Comparison of ENCODE assay signal across 9 cellular contexts in the genomic region with DNA sequence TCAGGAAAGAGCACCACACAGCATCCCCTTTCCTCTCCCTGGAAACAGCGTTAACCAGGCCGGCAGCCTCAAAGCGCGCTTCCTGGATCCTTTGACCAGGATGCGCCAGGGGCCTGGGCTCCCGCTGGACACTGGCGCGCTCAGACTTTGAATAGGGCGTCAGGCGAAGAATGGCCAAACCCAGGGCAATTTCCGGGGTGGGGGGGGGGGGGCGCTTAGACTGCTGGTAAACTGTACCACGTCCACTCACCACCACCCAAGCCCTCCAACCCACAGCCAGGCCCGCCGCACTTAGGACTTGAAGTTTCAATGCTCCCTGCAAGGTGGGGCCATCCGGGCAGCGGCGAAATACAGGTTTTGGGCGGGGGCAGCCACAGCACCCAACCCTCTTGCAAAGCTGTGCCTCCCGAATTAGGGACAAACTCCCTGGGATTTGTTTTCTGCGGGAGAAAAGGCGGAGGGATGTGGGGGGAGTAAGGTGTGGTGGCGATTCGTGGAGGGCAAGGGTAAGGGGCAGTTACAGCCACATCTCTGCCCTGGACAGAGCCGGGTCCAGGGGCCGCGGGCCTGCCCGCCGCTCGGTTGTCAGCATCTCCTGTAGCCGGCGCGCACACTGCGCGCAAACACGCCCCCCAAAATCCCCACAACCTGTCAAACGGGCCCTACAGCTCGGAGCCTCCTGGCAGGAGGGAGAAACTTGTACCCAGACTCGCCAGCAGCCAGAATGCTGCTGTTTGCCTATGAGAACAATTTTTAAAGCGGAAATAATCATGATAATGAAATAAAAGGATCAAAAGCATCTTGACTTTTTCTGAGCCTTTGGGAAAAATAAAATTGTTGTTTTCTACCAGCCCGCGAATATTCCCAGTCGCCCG. TPM values are rescaled to one million over a fixed set of nuclear protein-coding genes. Genes with fewer than 3 reads are reported as not detected.
DNase-seq lines count a peak whose midpoint lies in the region; ATAC-seq and TF ChIP-seq lines count a peak whose summit lies in the region.
"Had no signal": no experiment of that assay in that cellular context is flagged by ENCODE, and none has a peak within 500 bp of the region (broad histone marks: within the 10 kb centered on the region; RNA-seq: fewer than 3 reads in every experiment).

No MANE protein-coding gene starts in this region.

- H3K4me1 ChIP-seq in iPS DF 6.9 (ENCODE audit: control insufficient read depth, insufficient read depth, low read length) (peaks cover 2% of the 10 kb centered on the region; the same call in 1 of the 2 replicates), spleen (peaks cover 0 to 27% (median 16%) of the 10 kb centered on the region in 6 donors)

- no peaks in the 10 kb centered on the region for H3K36me3 ChIP-seq in iPS DF 6.9 (ENCODE audit: control insufficient read depth, insufficient read depth, low read length)
- no peaks in the 10 kb centered on the region for H3K36me3 ChIP-seq in spleen

- TF ChIP-seq CTCF in spleen (IDR thresholded peaks at IDR 0.05 in 8 of 11, conservative IDR thresholded peaks at IDR 0.05 in 3 of 11): no peak

- H3K4me3 ChIP-seq in iPS DF 6.9 (ENCODE audit: low read length): peak overlapping the region; percentile 47; the same call in 1 of the 2 replicates
- H3K4me3 ChIP-seq in spleen: peak overlapping the region; percentile 47 to 79 (median 64)

- ATAC-seq in SK-N-SH treated with all-trans-retinoic acid at 6 μM for 48 hours (peak; percentile 19; the same call in 2 of the 3 replicates), HG03280 (IDR thresholded peaks at IDR 0.05; ENCODE audit: unreplicated experiment) (no peak), GM18498 (IDR thresholded peaks at IDR 0.05; ENCODE audit: unreplicated experiment) (no peak)

- no peaks in the 10 kb centered on the region for H3K9me3 ChIP-seq in iPS DF 6.9 (ENCODE audit: control insufficient read depth, insufficient read depth, low read length)
- H3K9me3 ChIP-seq in spleen: no peaks in the 10 kb centered on the region

- H3K27ac ChIP-seq in iPS DF 6.9 (ENCODE audit: low read length): no peak overlapping the region
- peak overlapping the region in 7 of 8 donors; percentile 61 to 87 (median 82) for H3K27ac ChIP-seq in spleen

- no CpG with 5 or more reads among the region's 44 CpGs for WGBS in iPS DF 6.9 (ENCODE audit: insufficient coverage, insufficient read length)
- 18 to 30% (median 23%) methylated on average over 36 to 44 of the region's 44 CpGs for WGBS in spleen, 5 donors

- H3K27me3 ChIP-seq in iPS DF 6.9 (ENCODE audit: control insufficient read depth, insufficient read depth, low read length) (peaks cover 15% of the 10 kb centered on the region; the same call in 1 of the 2 replicates), spleen (replicated peaks in 1 of 7) (peaks cover 0 to 59% (median 33%) of the 10 kb centered on the region in 7 donors)

- no peak for TF ChIP-seq POLR2A in spleen (IDR thresholded peaks at IDR 0.05)

- intact Hi-C loops in spleen (cut with DNase I; ENCODE audit: low total_unique reads): no loop called here

- DNase-seq in NCI-H1105 treated with DMSO at 0.1 percent for 48 hours (lab: John Stamatoyannopoulos, UW): peak; percentile 26
- no peak for DNase-seq in NCI-H1105 (lab: John Stamatoyannopoulos, UW)
- DNase-seq in iPS DF 6.9 (ENCODE audit: low read depth, low spot score): no peak
- no peak for DNase-seq in spleen
- DNase-seq in AML-193 (lab: John Stamatoyannopoulos, UW): no peak

TF ChIP-seq in SK-N-SH treated with all-trans-retinoic acid at 6 μM for 48 hours, 23 proteins besides CTCF, POLR2A, EP300 and RAD21:
- TF ChIP-seq, protein P1, sequence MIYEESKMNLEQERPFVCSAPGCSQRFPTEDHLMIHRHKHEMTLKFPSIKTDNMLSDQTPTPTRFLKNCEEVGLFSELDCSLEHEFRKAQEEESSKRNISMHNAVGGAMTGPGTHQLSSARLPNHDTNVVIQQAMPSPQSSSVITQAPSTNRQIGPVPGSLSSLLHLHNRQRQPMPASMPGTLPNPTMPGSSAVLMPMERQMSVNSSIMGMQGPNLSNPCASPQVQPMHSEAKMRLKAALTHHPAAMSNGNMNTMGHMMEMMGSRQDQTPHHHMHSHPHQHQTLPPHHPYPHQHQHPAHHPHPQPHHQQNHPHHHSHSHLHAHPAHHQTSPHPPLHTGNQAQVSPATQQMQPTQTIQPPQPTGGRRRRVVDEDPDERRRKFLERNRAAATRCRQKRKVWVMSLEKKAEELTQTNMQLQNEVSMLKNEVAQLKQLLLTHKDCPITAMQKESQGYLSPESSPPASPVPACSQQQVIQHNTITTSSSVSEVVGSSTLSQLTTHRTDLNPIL (CRISPR knock-in tag; IDR thresholded peaks at IDR 0.05; ENCODE audit: low read depth): no peak
- no peak for TF ChIP-seq ZFP3 (CRISPR knock-in tag; IDR thresholded peaks at IDR 0.05)
- TF ChIP-seq OSR1 (CRISPR knock-in tag; IDR thresholded peaks at IDR 0.05): no peak

RNA-seq across cellular contexts. Expression of a gene that starts 1.0 kb away (rescaled TPM):
- 10 to 100 TPM; 27.8 to 65.4 (median 47.8) TPM for total RNA-seq in spleen
- polyA plus RNA-seq in spleen: 10 to 100 TPM in 1 of 3 donors, 1 to 10 TPM in 2; 4.1 to 17.6 (median 6.0) TPM
- total RNA-seq: SK-MEL-5 had no signal

RNA-seq across cellular contexts. Expression of a gene that starts 50.3 kb away (rescaled TPM):
- total RNA-seq in spleen: not detected
- not detected for polyA plus RNA-seq in spleen
- total RNA-seq: SK-MEL-5 had no signal
